19 cellular contexts compared by ENCODE assay signal in the genomic region with DNA sequence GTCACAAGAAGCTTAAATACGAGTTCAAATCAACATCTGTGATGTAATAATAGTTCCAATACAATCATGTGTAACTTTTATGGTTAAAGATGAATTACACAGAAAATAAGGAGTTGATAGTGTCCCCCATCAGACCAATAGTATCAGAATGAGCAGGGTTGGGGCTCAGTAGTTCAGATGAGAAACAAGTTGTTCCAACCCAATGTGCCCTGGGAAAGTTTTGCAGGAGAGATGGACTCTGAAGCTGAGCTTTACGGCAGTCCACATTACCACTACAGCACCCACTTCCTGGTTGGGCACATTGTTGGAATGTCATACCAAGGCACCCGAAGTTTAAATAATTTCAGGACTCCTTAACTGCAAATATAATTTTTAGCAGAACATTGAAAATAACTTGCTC. TPM values are rescaled to one million over a fixed set of nuclear protein-coding genes. Genes with fewer than 3 reads are reported as not detected.
DNase-seq lines count a peak whose midpoint lies in the region; ATAC-seq and TF ChIP-seq lines count a peak whose summit lies in the region.
"Had no signal": no experiment of that assay in that cellular context is flagged by ENCODE, and none has a peak within 500 bp of the region (broad histone marks: within the 10 kb centered on the region; RNA-seq: fewer than 3 reads in every experiment).

No MANE protein-coding gene starts in this region.

- peaks cover 32% of the 10 kb centered on the region for H3F3A ChIP-seq in DOHH2 (ENCODE audit: control insufficient read depth, insufficient read depth)

- H3K9me2 ChIP-seq in DOHH2 (replicated peaks; ENCODE audit: control insufficient read depth, low read length), result no peaks in the 10 kb centered on the region

- H3K4me1 Mint-ChIP-seq in T-helper 2 cell treated with Interferon-gamma antibody and Interleukin-4, amounts not matched to agents 5 μg/mL and 100 μg/mL, for 36 hours (ENCODE audit: low read depth), result peaks cover 72% of the 10 kb centered on the region
- peaks cover 56% of the 10 kb centered on the region for H3K4me1 Mint-ChIP-seq in activated T-helper 17 cell treated with anti-CD3 and anti-CD28 coated beads, Interleukin-2, amount 50 U/mL, for 72 hours
- peaks cover 50 to 74% of the 10 kb centered on the region in 2 donors for H3K4me1 Mint-ChIP-seq in natural killer cell treated with Interleukin-12 subunit alpha and Interleukin-12 subunit beta and Interleukin-15 and Interleukin-18, amount 100 ng/mL, for 72 hours (ENCODE audit: low read depth in 2 of 2)

- H3K4me3 ChIP-seq in DOHH2 (ENCODE audit: low read length), result peak overlapping the region; percentile 70
- H3K4me3 ChIP-seq: ascending aorta, ovary had no signal

- H3K9me3 Mint-ChIP-seq in T-helper 2 cell treated with Interferon-gamma antibody and Interleukin-4, amounts not matched to agents 5 μg/mL and 100 μg/mL, for 36 hours, result no peaks in the 10 kb centered on the region
- H3K9me3 Mint-ChIP-seq in activated T-helper 17 cell treated with anti-CD3 and anti-CD28 coated beads, Interleukin-2, amount 50 U/mL, for 72 hours, result no peaks in the 10 kb centered on the region
- no peaks in the 10 kb centered on the region for H3K9me3 Mint-ChIP-seq in natural killer cell treated with Interleukin-12 subunit alpha and Interleukin-12 subunit beta and Interleukin-15 and Interleukin-18, amount 100 ng/mL, for 72 hours
- H3K9me3 Mint-ChIP-seq: type B pancreatic cell had no signal

- H3K27me3 Mint-ChIP-seq in T-helper 2 cell treated with Interferon-gamma antibody and Interleukin-4, amounts not matched to agents 5 μg/mL and 100 μg/mL, for 36 hours (ENCODE audit: low read depth), result peaks cover 25% of the 10 kb centered on the region
- H3K27me3 Mint-ChIP-seq in activated T-helper 17 cell treated with anti-CD3 and anti-CD28 coated beads, Interleukin-2, amount 50 U/mL, for 72 hours, result no peaks in the 10 kb centered on the region
- peaks cover 0 to 6% of the 10 kb centered on the region in 2 donors for H3K27me3 Mint-ChIP-seq in natural killer cell treated with Interleukin-12 subunit alpha and Interleukin-12 subunit beta and Interleukin-15 and Interleukin-18, amount 100 ng/mL, for 72 hours

- H3K4me3 Mint-ChIP-seq in T-helper 2 cell treated with Interferon-gamma antibody and Interleukin-4, amounts not matched to agents 5 μg/mL and 100 μg/mL, for 36 hours, result peak overlapping the region; percentile 72
- H3K4me3 Mint-ChIP-seq in activated T-helper 17 cell treated with anti-CD3 and anti-CD28 coated beads, Interleukin-2, amount 50 U/mL, for 72 hours, result peak overlapping the region; percentile 66
- peak overlapping the region; percentile 79 for H3K4me3 Mint-ChIP-seq in natural killer cell treated with Interleukin-12 subunit alpha and Interleukin-12 subunit beta and Interleukin-15 and Interleukin-18, amount 100 ng/mL, for 72 hours
- H3K4me3 Mint-ChIP-seq: type B pancreatic cell had no signal

- peak overlapping the region; percentile 85 for H3K27ac Mint-ChIP-seq in T-helper 2 cell treated with Interferon-gamma antibody and Interleukin-4, amounts not matched to agents 5 μg/mL and 100 μg/mL, for 36 hours
- peak overlapping the region; percentile 84 for H3K27ac Mint-ChIP-seq in activated T-helper 17 cell treated with anti-CD3 and anti-CD28 coated beads, Interleukin-2, amount 50 U/mL, for 72 hours
- peak overlapping the region; percentile 69 to 77 for H3K27ac Mint-ChIP-seq in natural killer cell treated with Interleukin-12 subunit alpha and Interleukin-12 subunit beta and Interleukin-15 and Interleukin-18, amount 100 ng/mL, for 72 hours
- H3K27ac Mint-ChIP-seq: type B pancreatic cell had no signal

- H3K4me2 ChIP-seq in DOHH2 (ENCODE audit: low read length), result peak overlapping the region; percentile 86

- peak overlapping the region; percentile 92 for H3K27ac ChIP-seq in DOHH2 (ENCODE audit: low read depth, low read length)
- H3K27ac ChIP-seq: ascending aorta, ovary, WERI-Rb-1 had no signal

- no peaks in the 10 kb centered on the region for H4K20me1 ChIP-seq in DOHH2 (ENCODE audit: control insufficient read depth, insufficient read depth, low read depth, low read length)

- H3K36me3 Mint-ChIP-seq in T-helper 2 cell treated with Interferon-gamma antibody and Interleukin-4, amounts not matched to agents 5 μg/mL and 100 μg/mL, for 36 hours (ENCODE audit: low read depth), result no peaks in the 10 kb centered on the region
- H3K36me3 Mint-ChIP-seq in activated T-helper 17 cell treated with anti-CD3 and anti-CD28 coated beads, Interleukin-2, amount 50 U/mL, for 72 hours (ENCODE audit: low read depth), result peaks cover 6% of the 10 kb centered on the region
- no peaks in the 10 kb centered on the region for H3K36me3 Mint-ChIP-seq in natural killer cell treated with Interleukin-12 subunit alpha and Interleukin-12 subunit beta and Interleukin-15 and Interleukin-18, amount 100 ng/mL, for 72 hours
- H3K36me3 Mint-ChIP-seq: type B pancreatic cell had no signal

- H3K27me3 ChIP-seq in DOHH2 (ENCODE audit: control insufficient read depth, low read length), result peaks cover 11% of the 10 kb centered on the region
- H3K27me3 ChIP-seq: ascending aorta, ovary had no signal

- no peaks in the 10 kb centered on the region for H3K79me2 ChIP-seq in DOHH2 (ENCODE audit: control insufficient read depth, low read length)

- H3K36me3 ChIP-seq in DOHH2 (ENCODE audit: control insufficient read depth, low read length), result no peaks in the 10 kb centered on the region; the same call in 1 of the 2 replicates
- H3K36me3 ChIP-seq: ascending aorta, ovary, WERI-Rb-1 had no signal

- DNase-seq in T-helper 2 cell treated with Interferon-gamma antibody and Interleukin-4, amounts not matched to agents 5 μg/mL and 100 μg/mL, for 36 hours (ENCODE audit: low spot score), result no peak
- DNase-seq in T-helper 2 cell, result no peak
- no peak for DNase-seq in natural killer cell treated with Interleukin-12 subunit alpha and Interleukin-12 subunit beta and Interleukin-15 and Interleukin-18, amount 100 ng/mL, for 72 hours (ENCODE audit: low spot score)
- DNase-seq in GM03348 (ENCODE audit: low spot score), result no peak
- no peak for DNase-seq in HPDE6-E6E7 (ENCODE audit: extremely low spot score)
- DNase-seq: 8988T; foreskin melanocyte; NCI-H1436 treated with DMSO at 0.1 percent for 48 hours; ovary; stimulated activated CD8-positive, alpha-beta memory T cell treated with anti-CD3 and anti-CD28 coated beads, Interleukin-4, amount 100 ng/mL, for 48 hours; SW 1271; WERI-Rb-1 had no signal

- no peak for ATAC-seq in activated T-helper 17 cell treated with anti-CD3 and anti-CD28 coated beads, Interleukin-2, amount 50 U/mL, for 72 hours (replicated peaks)
- ATAC-seq in natural killer cell treated with Interleukin-12 subunit alpha and Interleukin-12 subunit beta and Interleukin-15 and Interleukin-18, amount 100 ng/mL, for 72 hours, result no peak
- no peak for ATAC-seq in GM19397 (IDR thresholded peaks at IDR 0.05; ENCODE audit: unreplicated experiment)

- TF ChIP-seq CTCF in DOHH2 (IDR thresholded peaks at IDR 0.05; ENCODE audit: low read depth, low read length, poor library complexity, severe bottlenecking), result no peak

- H3K4me1 ChIP-seq in DOHH2 (ENCODE audit: control insufficient read depth, low read length), result peaks cover 97% of the 10 kb centered on the region
- H3K4me1 ChIP-seq: ascending aorta had no signal

- H3K9me3 ChIP-seq in DOHH2 (ENCODE audit: control insufficient read depth, insufficient read depth, low read length), result no peaks in the 10 kb centered on the region
- H3K9me3 ChIP-seq: ascending aorta, ovary had no signal

RNA-seq across cellular contexts. Expression of gene CXCR4, which starts 12.1 kb away (rescaled TPM):
- total RNA-seq in activated T-helper 17 cell treated with anti-CD3 and anti-CD28 coated beads, Interleukin-2, amount 50 U/mL, for 72 hours, result 100 to 1,000 TPM; 330 to 360 TPM
- 10 to 100 TPM; 72.1 to 74.8 TPM for total RNA-seq in natural killer cell treated with Interleukin-12 subunit alpha and Interleukin-12 subunit beta and Interleukin-15 and Interleukin-18, amount 100 ng/mL, for 72 hours
- total RNA-seq: chondrocyte, LHCN-M2 had no signal

Comparison
In these comparisons a context has a peak if more than half of its experiments do, and no peak if none do; other contexts are left out.
1. RNA of gene CXCR4, which starts 12.1 kb away (total RNA-seq): 330 to 360 TPM in activated T-helper 17 cell treated with anti-CD3 and anti-CD28 coated beads, Interleukin-2, amount 50 U/mL, for 72 hours; 72.1 to 74.8 TPM in natural killer cell treated with Interleukin-12 subunit alpha and Interleukin-12 subunit beta and Interleukin-15 and Interleukin-18, amount 100 ng/mL, for 72 hours; every median in the first group is over 4 times any median in the second.
2. Peak in every context shown above with its lines, with median percentiles within 50 percentile points of each other: H3K27ac Mint-ChIP-seq and H3K4me3 Mint-ChIP-seq.